Comparison of ENCODE assay signal across 17 cellular contexts in genomic region chr18:22210331-22210754, GRCh38. TPM values are rescaled to one million over a fixed set of nuclear protein-coding genes. Genes with fewer than 3 reads are reported as not detected.
DNase-seq lines count a peak whose midpoint lies in the region; ATAC-seq and TF ChIP-seq lines count a peak whose summit lies in the region.
"Had no signal": no experiment of that assay in that cellular context is flagged by ENCODE, and none has a peak within 500 bp of the region (broad histone marks: within the 10 kb centered on the region; RNA-seq: fewer than 3 reads in every experiment).

No MANE protein-coding gene starts in this region.

- no peaks in the 10 kb centered on the region for H3K36me3 ChIP-seq in vagina

- intact Hi-C loops in vagina (cut with DNase I): no loop called here

- H3K27ac ChIP-seq in vagina: no peak overlapping the region
- H3K27ac ChIP-seq: psoas muscle, testis had no signal

- no peaks in the 10 kb centered on the region for H3K9me3 ChIP-seq in vagina
- H3K9me3 ChIP-seq: psoas muscle, testis had no signal

- DNase-seq in AG20443 (ENCODE audit: low spot score) (peak; percentile 60), amniotic epithelial cell (ENCODE audit: low read depth) (peak; percentile 89), fibroblast of villous mesenchyme (ENCODE audit: low read depth) (peak; percentile 44), mucosa of gallbladder (ENCODE audit: low spot score) (peak; percentile 72), pons (ENCODE audit: low spot score) (no peak), vagina (ENCODE audit: extremely low spot score in 2 of 2) (no peak)
- no peak for DNase-seq in NK-92 treated with Interleukin-12 subunit alpha and Interleukin-12 subunit beta, amount 100 ng/mL, for 24 hours (lab: John Stamatoyannopoulos, UW)
- DNase-seq: activated naive CD4-positive, alpha-beta T cell; central memory CD4-positive, alpha-beta T cell; DMS153; naive B cell; NCI-H2081 treated with DMSO at 0.1 percent for 48 hours; NCI-H69; psoas muscle; testis had no signal

- no peak for TF ChIP-seq CTCF in fibroblast of villous mesenchyme (IDR thresholded peaks at IDR 0.05; ENCODE audit: insufficient read depth, low read depth, low read length)
- TF ChIP-seq CTCF in vagina (IDR thresholded peaks at IDR 0.05): no peak

- no peaks in the 10 kb centered on the region for H3K27me3 ChIP-seq in vagina
- H3K27me3 ChIP-seq: testis had no signal

- peaks cover 20% of the 10 kb centered on the region for H3K4me1 ChIP-seq in vagina
- H3K4me1 ChIP-seq: psoas muscle, testis had no signal

- H3K4me3 ChIP-seq in fibroblast of villous mesenchyme (ENCODE audit: low read depth, low read length) (no peak overlapping the region), vagina (no peak overlapping the region)
- H3K4me3 ChIP-seq: psoas muscle, testis had no signal

- no peak for TF ChIP-seq POLR2A in vagina (IDR thresholded peaks at IDR 0.05)

- no peak for ATAC-seq in GM21825 (IDR thresholded peaks at IDR 0.05; ENCODE audit: unreplicated experiment)
- ATAC-seq: psoas muscle had no signal

RNA-seq across cellular contexts. Expression of gene GATA6, which starts 41.0 kb away (rescaled TPM):
- total RNA-seq in fibroblast of villous mesenchyme (5.2 and 8.7 TPM in 2 replicates), mucosa of gallbladder (94.2 TPM), vagina (9.8 TPM)
- total RNA-seq: B cell had no signal

Comparison
In these comparisons a context has a peak if more than half of its experiments do, and no peak if none do; other contexts are left out.
1. DNase-seq: peak in AG20443 (single experiment), amniotic epithelial cell (single experiment), fibroblast of villous mesenchyme (single experiment) and mucosa of gallbladder (single experiment); none in pons (single experiment), NK-92 treated with Interleukin-12 subunit alpha and Interleukin-12 subunit beta, amount 100 ng/mL, for 24 hours (single experiment) and vagina (0 of 2).